ENCODE assay signal across 21 cellular contexts in genomic region chr2:23682481-23682880, GRCh38.
"Had no signal": no experiment of that assay in that cellular context is flagged by ENCODE, and none has a peak within 500 bp of the region (broad histone marks: within the 10 kb centered on the region; RNA-seq: fewer than 3 reads in every experiment).

No MANE protein-coding gene starts in this region.

- H3K4me3 ChIP-seq: colonic mucosa, esophagus muscularis mucosa, gastroesophageal sphincter, lower lobe of right lung, prostate gland, right atrium auricular region, sigmoid colon, thoracic aorta, tibial nerve, upper lobe of left lung, uterus had no signal

- H3K36me3 Mint-ChIP-seq: stimulated activated effector memory CD8-positive, alpha-beta T cell treated with anti-CD3 and anti-CD28 coated beads, Interleukin-12 subunit alpha, Interleukin-12 subunit beta, amount 100 ng/mL, for 72 hours had no signal

- H3K36me3 ChIP-seq: colonic mucosa, lower lobe of right lung, prostate gland, right atrium auricular region, thoracic aorta, uterus had no signal

- H3K4me1 ChIP-seq: colonic mucosa, foreskin keratinocyte, lower lobe of right lung, prostate gland, right atrium auricular region, sigmoid colon, upper lobe of left lung, uterus had no signal

- ATAC-seq: foreskin keratinocyte; gastroesophageal sphincter; left ventricle myocardium superior; lower lobe of right lung; naive thymus-derived CD8-positive, alpha-beta T cell; stimulated activated effector memory CD8-positive, alpha-beta T cell treated with anti-CD3 and anti-CD28 coated beads, Interleukin-12 subunit alpha, Interleukin-12 subunit beta, amount 100 ng/mL, for 72 hours had no signal

- H3K27ac Mint-ChIP-seq: dendritic cell treated with granulocyte-macrophage colony-stimulating factor and Interleukin-4, amounts not matched to agents 40 ng/mL and 50 ng/mL, for 4 days; nephron progenitor cell; stimulated activated effector memory CD8-positive, alpha-beta T cell treated with anti-CD3 and anti-CD28 coated beads, Interleukin-12 subunit alpha, Interleukin-12 subunit beta, amount 100 ng/mL, for 72 hours had no signal

- H3K4me3 Mint-ChIP-seq: dendritic cell treated with granulocyte-macrophage colony-stimulating factor and Interleukin-4, amounts not matched to agents 40 ng/mL and 50 ng/mL, for 4 days; nephron progenitor cell; stimulated activated effector memory CD8-positive, alpha-beta T cell treated with anti-CD3 and anti-CD28 coated beads, Interleukin-12 subunit alpha, Interleukin-12 subunit beta, amount 100 ng/mL, for 72 hours had no signal

- H3K9me3 ChIP-seq: colonic mucosa, gastroesophageal sphincter, lower lobe of right lung, prostate gland, right atrium auricular region, sigmoid colon, thoracic aorta, upper lobe of left lung, uterus had no signal

- DNase-seq: colonic mucosa; effector CD8-positive, alpha-beta T cell; foreskin keratinocyte; lower lobe of right lung; naive thymus-derived CD8-positive, alpha-beta T cell; nephron progenitor cell; sigmoid colon; stimulated activated CD4-positive, alpha-beta T cell treated with anti-CD3 and anti-CD28 coated beads, Interleukin-2, amount 100 ng/mL, for 24 hours; stimulated activated CD4-positive, alpha-beta T cell treated with anti-CD3 and anti-CD28 coated beads, Interleukin-4, amount 100 ng/mL, for 24 hours; stimulated activated naive CD4-positive, alpha-beta T cell treated with Interleukin-2 at 50 U/mL for 16 hours; upper lobe of left lung; uterus had no signal

- H3K9me3 Mint-ChIP-seq: dendritic cell treated with granulocyte-macrophage colony-stimulating factor and Interleukin-4, amounts not matched to agents 40 ng/mL and 50 ng/mL, for 4 days had no signal

- H3K27ac ChIP-seq: colonic mucosa, esophagus muscularis mucosa, foreskin keratinocyte, gastroesophageal sphincter, lower lobe of right lung, prostate gland, right atrium auricular region, sigmoid colon, thoracic aorta, upper lobe of left lung, uterus had no signal
